Comparison of ENCODE assay signal across 8 cellular contexts in genomic region chr19:45439569-45440258, GRCh38. TPM values are rescaled to one million over a fixed set of nuclear protein-coding genes. Genes with fewer than 3 reads are reported as not detected.
DNase-seq lines count a peak whose midpoint lies in the region; ATAC-seq and TF ChIP-seq lines count a peak whose summit lies in the region.

No MANE protein-coding gene starts in this region.

- no peak overlapping the region for H3K27ac Mint-ChIP-seq in nephron progenitor cell

- H3K27me3 ChIP-seq in stomach smooth muscle (ENCODE audit: control insufficient read depth in 1 of 2, insufficient read depth in 2 of 2, low read length in 2 of 2), result no peaks in the 10 kb centered on the region

- no peaks in the 10 kb centered on the region for H3K9me3 Mint-ChIP-seq in nephron progenitor cell

- no peaks in the 10 kb centered on the region for H3K9me3 ChIP-seq in stomach smooth muscle (ENCODE audit: control insufficient read depth in 2 of 2, low read length in 2 of 2)

- peak overlapping the region; percentile 64 for H3K4me3 ChIP-seq in fibroblast of the aortic adventitia (ENCODE audit: low read depth, low read length)
- H3K4me3 ChIP-seq in stomach smooth muscle (ENCODE audit: low read length in 2 of 2), result peak overlapping the region; percentile 45 to 74

- H3K4me3 Mint-ChIP-seq in nephron progenitor cell, result peak overlapping the region; percentile 83

- CTCF ChIA-PET in RWPE1 (lab: Yijun Ruan, JAX), result interaction anchor here (0.6 to 4.4 kb wide), 25 partner anchors 9 to 1194 kb away, joined by 3 to 115 read pairs (median 6); partner anchors contain the start of genes FOSB and PPP1R13L

- H3K27ac ChIP-seq in RWPE1 (peak overlapping the region; percentile 100), stomach smooth muscle (ENCODE audit: low read length) (peak overlapping the region; percentile 60)

- no peaks in the 10 kb centered on the region for H3K36me3 ChIP-seq in stomach smooth muscle (ENCODE audit: control insufficient read depth in 2 of 2, insufficient read depth in 2 of 2, low read length in 2 of 2)

- H3K36me3 Mint-ChIP-seq in nephron progenitor cell (ENCODE audit: low read depth), result no peaks in the 10 kb centered on the region

- DNase-seq in DMS114 treated with DMSO at 0.1 percent for 48 hours (lab: John Stamatoyannopoulos, UW; ENCODE audit: unreplicated experiment), result peak; percentile 40
- peak in 72 of 76 experiments; percentile 35 to 95 (median 81) for DNase-seq in HUDEP-2 (lab: John Stamatoyannopoulos, UW; ENCODE audit: unreplicated experiment in 76 of 76)
- peak; percentile 64 for DNase-seq in RWPE1 (ENCODE audit: low spot score)
- peak; percentile 77 for DNase-seq in activated effector memory CD4-positive, alpha-beta T cell treated with Interleukin-2 at 50 U/mL for 16 hours
- DNase-seq in fibroblast of the aortic adventitia (ENCODE audit: low read depth), result peak; percentile 76
- DNase-seq in nephron progenitor cell, result peak; percentile 88

- TF ChIP-seq CTCF in RWPE1 (conservative IDR thresholded peaks at IDR 0.05; ENCODE audit: low read depth), result peak; percentile 97
- TF ChIP-seq CTCF in fibroblast of the aortic adventitia (IDR thresholded peaks at IDR 0.05; ENCODE audit: insufficient read depth, low read length), result peak; percentile 95
- peak; percentile 99 for TF ChIP-seq CTCF in nephron progenitor cell (IDR thresholded peaks at IDR 0.05)

- peaks cover 34% of the 10 kb centered on the region for H3K4me1 Mint-ChIP-seq in nephron progenitor cell

- POLR2A ChIA-PET in RWPE1 (lab: Yijun Ruan, JAX; ENCODE audit: low non-redundant PET), result interaction anchor here (1.0 to 1.3 kb wide), 3 partner anchors 29 to 39 kb away, joined by 5 to 14 read pairs (median 7); partner anchors contain the start of gene FOSB

- H3K4me1 ChIP-seq in stomach smooth muscle (ENCODE audit: control insufficient read depth, insufficient read depth, low read length), result peaks cover 29% of the 10 kb centered on the region

- H3K9ac ChIP-seq in stomach smooth muscle (ENCODE audit: low read length in 2 of 2), result peak overlapping the region in 1 of 2 donors; percentile 44

- peaks cover 11% of the 10 kb centered on the region for H3K27me3 Mint-ChIP-seq in nephron progenitor cell (ENCODE audit: low read depth, poor library complexity)

- peak; percentile 43 for ATAC-seq in GM21360 (IDR thresholded peaks at IDR 0.05; ENCODE audit: unreplicated experiment)

RNA-seq across cellular contexts. Expression of gene ERCC1, which starts 16.0 kb away (rescaled TPM):
- 109 and 111 TPM in 2 replicates for total RNA-seq in fibroblast of the aortic adventitia (ENCODE audit: low replicate concordance)

RNA-seq across cellular contexts. Expression of gene FOSB, which starts 28.1 kb away (rescaled TPM):
- 0.33 and 0.81 TPM in 2 replicates for total RNA-seq in fibroblast of the aortic adventitia (ENCODE audit: low replicate concordance)

RNA-seq across cellular contexts. Expression of gene POLR1G, which starts 33.3 kb away (rescaled TPM):
- 3.0 and 5.7 TPM in 2 replicates for total RNA-seq in fibroblast of the aortic adventitia (ENCODE audit: low replicate concordance)

RNA-seq across cellular contexts. Expression of gene PPP1R13L, which starts 34.8 kb away (rescaled TPM):
- 1.3 and 2.8 TPM in 2 replicates for total RNA-seq in fibroblast of the aortic adventitia (ENCODE audit: low replicate concordance)

RNA-seq across cellular contexts. Expression of gene RTN2, which starts 57.1 kb away (rescaled TPM):
- total RNA-seq in fibroblast of the aortic adventitia (ENCODE audit: low replicate concordance), result 5.7 and 26.8 TPM in 2 replicates

Comparison
In these comparisons a context has a peak if more than half of its experiments do, and no peak if none do; other contexts are left out.
1. Peak in every context shown above with its lines: DNase-seq, ATAC-seq, H3K4me3 ChIP-seq and H3K27ac ChIP-seq.